ENCODE assay signal across 1 cellular context in genomic region chr3:49198161-49198560, GRCh38.
TF ChIP-seq lines count a peak whose summit lies in the region.

No MANE protein-coding gene starts in this region.

TF ChIP-seq in GM23338, 12 proteins besides CTCF, POLR2A, EP300 and RAD21:
- TF ChIP-seq ZNF462 (CRISPR knock-in tag; IDR thresholded peaks at IDR 0.05) (no peak), REST (IDR thresholded peaks at IDR 0.05; ENCODE audit: unreplicated experiment) (no peak), ZNF114 (CRISPR knock-in tag; IDR thresholded peaks at IDR 0.05) (no peak), POLR2AphosphoS5 (IDR thresholded peaks at IDR 0.05; ENCODE audit: low read depth) (no peak), EZH2phosphoT487 (IDR thresholded peaks at IDR 0.05; ENCODE audit: unreplicated experiment) (no peak), STAT1 (IDR thresholded peaks at IDR 0.05; ENCODE audit: unreplicated experiment) (no peak), ETS1 (IDR thresholded peaks at IDR 0.05) (no peak), ZNF331 (CRISPR knock-in tag; IDR thresholded peaks at IDR 0.05; ENCODE audit: low read depth) (no peak), EZH2 (IDR thresholded peaks at IDR 0.05; ENCODE audit: low read depth, unreplicated experiment) (no peak), JUNB (IDR thresholded peaks at IDR 0.05; ENCODE audit: unreplicated experiment) (no peak), CREB1 (CRISPR knock-in tag; IDR thresholded peaks at IDR 0.05; ENCODE audit: low read depth) (no peak), NANOG (IDR thresholded peaks at IDR 0.05; ENCODE audit: borderline replicate concordance) (no peak)
